In the genomic region with DNA sequence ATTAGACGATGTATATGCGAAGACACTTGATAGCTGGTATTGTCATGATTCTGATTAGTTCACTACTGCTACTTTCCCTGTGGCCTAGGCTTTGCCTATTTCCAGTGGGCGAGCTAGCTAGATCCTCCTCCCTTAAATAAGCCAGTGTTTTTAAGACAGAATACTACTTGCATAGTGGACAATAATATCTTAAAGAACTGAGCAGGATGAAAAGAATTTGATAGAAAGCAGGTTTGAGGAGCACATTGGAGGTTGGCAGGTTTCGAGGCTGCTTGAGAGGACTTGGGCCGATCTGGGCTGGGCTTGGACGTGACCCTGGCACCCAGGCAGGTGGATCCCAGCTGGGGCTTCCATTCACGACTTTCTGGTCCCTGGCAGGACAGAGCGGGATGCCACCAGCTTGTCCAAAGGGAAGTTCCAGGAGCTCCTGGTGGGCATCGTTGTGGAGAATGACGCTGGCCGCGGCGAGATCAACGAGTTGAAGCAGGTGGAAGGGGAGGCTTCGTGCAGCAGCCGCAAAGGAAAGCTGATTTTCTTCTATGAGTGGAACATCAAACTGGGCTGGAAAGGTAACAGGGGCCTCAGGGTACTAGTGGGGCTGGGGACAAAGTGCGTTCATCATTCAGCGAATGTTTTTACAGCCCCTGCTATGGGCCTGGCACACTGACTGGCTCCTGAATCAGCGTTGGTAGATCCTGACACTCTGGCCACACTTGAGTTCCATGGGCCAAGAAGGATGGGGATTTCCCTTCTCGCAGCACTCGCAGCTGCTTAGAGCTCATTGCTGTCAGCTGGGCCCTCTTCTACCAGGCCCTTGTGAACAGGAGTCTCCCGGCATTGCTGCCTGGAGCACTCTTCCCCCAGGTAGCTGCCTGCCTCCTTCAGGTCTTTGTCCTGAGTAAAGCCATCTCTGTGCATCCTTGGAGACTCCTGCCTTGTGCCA, we compare ENCODE assay signal across 9 cellular contexts. TPM values are rescaled to one million over a fixed set of nuclear protein-coding genes. Genes with fewer than 3 reads are reported as not detected.
A peak's percentile ranks its signal among the peaks of the same experiment; 100 is the strongest.
DNase-seq lines count a peak whose midpoint lies in the region; ATAC-seq and TF ChIP-seq lines count a peak whose summit lies in the region.
"Had no signal": no experiment of that assay in that cellular context is flagged by ENCODE, and none has a peak within 500 bp of the region (broad histone marks: within the 10 kb centered on the region; RNA-seq: fewer than 3 reads in every experiment).

No MANE protein-coding gene starts in this region.

- peak overlapping the region; percentile 76 for H3K4me3 Mint-ChIP-seq in osteocyte (ENCODE audit: unreplicated experiment)

- H3K27ac Mint-ChIP-seq in osteocyte (ENCODE audit: unreplicated experiment): peak overlapping the region; percentile 85

- H3K27me3 ChIP-seq in OCI-LY1 (ENCODE audit: insufficient read depth, low read length) (no peaks in the 10 kb centered on the region), duodenal mucosa (ENCODE audit: control insufficient read depth in 1 of 2, insufficient read depth in 2 of 2, low read length in 2 of 2) (no peaks in the 10 kb centered on the region)
- H3K27me3 ChIP-seq: SJCRH30 had no signal

- H2AFZ ChIP-seq in OCI-LY1 (ENCODE audit: low read length): no peak overlapping the region

- peaks cover 57% of the 10 kb centered on the region for H3K4me1 Mint-ChIP-seq in osteocyte (ENCODE audit: unreplicated experiment)

- TF ChIP-seq CTCF in OCI-LY1 (IDR thresholded peaks at IDR 0.05; ENCODE audit: low read length): no peak
- no peak for TF ChIP-seq CTCF in osteocyte (IDR thresholded peaks at IDR 0.05)

- peak overlapping the region; percentile 80 for H3K4me3 ChIP-seq in OCI-LY1 (ENCODE audit: low read depth, low read length, poor library complexity, severe bottlenecking)
- H3K4me3 ChIP-seq in duodenal mucosa (ENCODE audit: low read depth in 1 of 2, low read length in 2 of 2): peak overlapping the region; percentile 70 to 81

- H3K36me3 ChIP-seq in OCI-LY1 (ENCODE audit: insufficient read depth, low read length): peaks cover 45% of the 10 kb centered on the region
- H3K36me3 ChIP-seq in duodenal mucosa (ENCODE audit: control insufficient read depth in 1 of 2, insufficient read depth in 2 of 2, low read length in 2 of 2): peaks cover 20 to 35% of the 10 kb centered on the region in 2 donors

- no peaks in the 10 kb centered on the region for H3K9me2 ChIP-seq in OCI-LY1 (ENCODE audit: low read depth, low read length)

- no peaks in the 10 kb centered on the region for H4K20me1 ChIP-seq in OCI-LY1 (ENCODE audit: insufficient read depth, low read length)

- H3K9ac ChIP-seq in OCI-LY1 (ENCODE audit: low read length): peak overlapping the region; percentile 92
- H3K9ac ChIP-seq in duodenal mucosa (ENCODE audit: low read depth in 1 of 2, low read length in 2 of 2): peak overlapping the region; percentile 83 to 97

- H3K27ac ChIP-seq in OCI-LY1 (ENCODE audit: low read depth, low read length, poor library complexity, severe bottlenecking) (peak overlapping the region; percentile 57), duodenal mucosa (ENCODE audit: low read depth, low read length) (no peak overlapping the region)

- no peaks in the 10 kb centered on the region for H3K27me3 Mint-ChIP-seq in osteocyte (ENCODE audit: unreplicated experiment)

- no peaks in the 10 kb centered on the region for H3F3A ChIP-seq in OCI-LY1 (ENCODE audit: insufficient read depth, low read length)

- peak overlapping the region; percentile 74 for H3K4me2 ChIP-seq in OCI-LY1 (ENCODE audit: low read length)

- no peaks in the 10 kb centered on the region for H3K9me3 Mint-ChIP-seq in osteocyte (ENCODE audit: unreplicated experiment)

- no peaks in the 10 kb centered on the region for H3K79me2 ChIP-seq in OCI-LY1 (ENCODE audit: insufficient read depth, low read length)

- H3K9me3 ChIP-seq in OCI-LY1 (ENCODE audit: low read length) (no peaks in the 10 kb centered on the region), duodenal mucosa (ENCODE audit: control insufficient read depth in 1 of 2, low read length in 2 of 2) (no peaks in the 10 kb centered on the region)
- H3K9me3 ChIP-seq: SJCRH30 had no signal

- DNase-seq in GM03348 (ENCODE audit: low spot score) (peak; percentile 16), osteocyte (ENCODE audit: extremely low spot score, unreplicated experiment) (no peak), NOMO-1 treated with dmso at 0.1 percent for 144 hours (lab: John Stamatoyannopoulos, UW; ENCODE audit: unreplicated experiment) (no peak), NCI-H2196 treated with DMSO at 0.1 percent for 48 hours (lab: John Stamatoyannopoulos, UW; ENCODE audit: unreplicated experiment) (no peak), NCI-H128 (lab: John Stamatoyannopoulos, UW; ENCODE audit: unreplicated experiment) (no peak)

- H3K36me3 Mint-ChIP-seq in osteocyte (ENCODE audit: unreplicated experiment): peaks cover 15% of the 10 kb centered on the region

- peaks cover 48% of the 10 kb centered on the region for H3K4me1 ChIP-seq in OCI-LY1 (ENCODE audit: insufficient read depth, low read length, severe bottlenecking)
- peaks cover 37 to 49% of the 10 kb centered on the region in 2 donors for H3K4me1 ChIP-seq in duodenal mucosa (ENCODE audit: control insufficient read depth in 1 of 2, insufficient read depth in 2 of 2, low read length in 2 of 2)

- no peak for ATAC-seq in HG03469 (IDR thresholded peaks at IDR 0.05; ENCODE audit: unreplicated experiment)

RNA-seq across cellular contexts. Expression of gene C2orf74, which starts 16.9 kb away (rescaled TPM):
- 9.2 and 10.3 TPM in 2 replicates for total RNA-seq in osteocyte
